Comparison of ENCODE assay signal across 21 cellular contexts in genomic region chr22:17484608-17485007, GRCh38.
"Had no signal": no experiment of that assay in that cellular context is flagged by ENCODE, and none has a peak within 500 bp of the region (broad histone marks: within the 10 kb centered on the region; RNA-seq: fewer than 3 reads in every experiment).

No MANE protein-coding gene starts in this region.

- H3K4me3 Mint-ChIP-seq: activated CD8-positive, alpha-beta T cell treated with anti-CD3 and anti-CD28 coated beads for 36 hours; activated naive CD4-positive, alpha-beta T cell treated with anti-CD3 and anti-CD28 coated beads, Interleukin-2, amount 10 ng/mL, durations not matched to agents 7 days and 5 days; activated naive CD8-positive, alpha-beta T cell treated with anti-CD3 and anti-CD28 coated beads for 36 hours; activated T-cell treated with anti-CD3 and anti-CD28 coated beads, Interleukin-2, amount 50 U/mL, for 72 hours had no signal

- H3K4me1 ChIP-seq: Peyer's patch had no signal

- H3K9me3 ChIP-seq: Peyer's patch had no signal

- DNase-seq: activated CD4-positive, alpha-beta T cell treated with anti-CD3 and anti-CD28 coated beads for 4 hours; activated CD8-positive, alpha-beta memory T cell treated with anti-CD3 and anti-CD28 coated beads, Interleukin-2, amount 50 U/mL, for 4 hours; activated CD8-positive, alpha-beta T cell treated with anti-CD3 and anti-CD28 coated beads for 36 hours; activated gamma-delta T cell treated with Interleukin-2 at 50 U/mL for 16 hours; activated naive CD4-positive, alpha-beta T cell treated with anti-CD3 and anti-CD28 coated beads, Interleukin-2, amount 10 ng/mL, durations not matched to agents 7 days and 5 days; activated naive CD8-positive, alpha-beta T cell treated with anti-CD3 and anti-CD28 coated beads for 36 hours; activated T-cell treated with anti-CD3 and anti-CD28 coated beads, Interleukin-2, amount 50 U/mL, for 72 hours; brain microvascular endothelial cell; IMR-90; Kasumi-1; KBM-7; NCI-H1048; NCI-H146; NCI-H187 treated with DMSO at 0.1 percent for 48 hours; NCI-H2081 treated with DMSO at 0.1 percent for 48 hours; NCI-H446; NCI-H524; Peyer's patch; WERI-Rb-1 had no signal

- H3K9me3 Mint-ChIP-seq: activated CD8-positive, alpha-beta T cell treated with anti-CD3 and anti-CD28 coated beads for 36 hours; activated naive CD4-positive, alpha-beta T cell treated with anti-CD3 and anti-CD28 coated beads, Interleukin-2, amount 10 ng/mL, durations not matched to agents 7 days and 5 days; activated naive CD8-positive, alpha-beta T cell treated with anti-CD3 and anti-CD28 coated beads for 36 hours; activated T-cell treated with anti-CD3 and anti-CD28 coated beads, Interleukin-2, amount 50 U/mL, for 72 hours; activated T-helper 2 cell treated with anti-CD3 and anti-CD28 coated beads, Interferon-gamma antibody, Interleukin-2, Interleukin-4, amounts not matched to agents 10 μg/mL and 5 μg/mL and 100 μg/mL, durations not matched to agents 14 hours and 24 hours and 36 hours had no signal

- H3K27ac ChIP-seq: brain microvascular endothelial cell, Peyer's patch, WERI-Rb-1 had no signal

- H3K27me3 ChIP-seq: brain microvascular endothelial cell, Peyer's patch had no signal

- H3K4me1 Mint-ChIP-seq: activated naive CD4-positive, alpha-beta T cell treated with anti-CD3 and anti-CD28 coated beads, Interleukin-2, amount 10 ng/mL, durations not matched to agents 7 days and 5 days; activated naive CD8-positive, alpha-beta T cell treated with anti-CD3 and anti-CD28 coated beads for 36 hours had no signal

- H3K27me3 Mint-ChIP-seq: activated naive CD8-positive, alpha-beta T cell treated with anti-CD3 and anti-CD28 coated beads for 36 hours had no signal

- ATAC-seq: activated CD4-positive, CD25-positive, alpha-beta regulatory T cell treated with anti-CD3 and anti-CD28 coated beads, Interleukin-2, amount 50 U/mL, for 24 hours; activated CD8-positive, alpha-beta T cell treated with anti-CD3 and anti-CD28 coated beads for 36 hours; activated T-cell treated with anti-CD3 and anti-CD28 coated beads, Interleukin-2, amount 50 U/mL, for 72 hours had no signal

- H3K36me3 ChIP-seq: brain microvascular endothelial cell, Peyer's patch, WERI-Rb-1 had no signal

- H3K27ac Mint-ChIP-seq: activated CD8-positive, alpha-beta T cell treated with anti-CD3 and anti-CD28 coated beads for 36 hours; activated naive CD4-positive, alpha-beta T cell treated with anti-CD3 and anti-CD28 coated beads, Interleukin-2, amount 10 ng/mL, durations not matched to agents 7 days and 5 days; activated naive CD8-positive, alpha-beta T cell treated with anti-CD3 and anti-CD28 coated beads for 36 hours; activated T-cell treated with anti-CD3 and anti-CD28 coated beads, Interleukin-2, amount 50 U/mL, for 72 hours; activated T-helper 2 cell treated with anti-CD3 and anti-CD28 coated beads, Interferon-gamma antibody, Interleukin-2, Interleukin-4, amounts not matched to agents 10 μg/mL and 5 μg/mL and 100 μg/mL, durations not matched to agents 14 hours and 24 hours and 36 hours had no signal

- H3K4me3 ChIP-seq: Peyer's patch had no signal

- H3K36me3 Mint-ChIP-seq: activated naive CD4-positive, alpha-beta T cell treated with anti-CD3 and anti-CD28 coated beads, Interleukin-2, amount 10 ng/mL, durations not matched to agents 7 days and 5 days; activated naive CD8-positive, alpha-beta T cell treated with anti-CD3 and anti-CD28 coated beads for 36 hours had no signal
